1 cellular context compared by ENCODE assay signal in the genomic region with DNA sequence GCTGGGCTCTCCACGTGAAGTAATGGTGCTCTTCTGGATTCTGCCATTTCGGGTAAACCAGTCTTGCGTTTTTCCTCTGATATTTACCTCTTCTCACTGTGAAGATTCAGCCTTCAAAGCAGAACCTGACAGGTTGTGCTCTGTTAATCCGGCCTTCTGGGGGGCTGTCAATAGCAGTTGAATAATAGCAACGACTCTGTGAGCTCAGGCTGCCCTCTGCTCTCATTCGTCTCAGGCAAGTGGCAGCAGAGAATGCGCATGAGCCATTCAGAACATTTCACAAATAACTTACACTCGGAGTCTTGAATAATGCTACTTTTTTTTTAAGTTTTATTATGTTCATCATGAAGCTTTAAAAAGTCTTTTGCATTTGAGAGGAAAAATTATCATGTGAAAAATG.
TF ChIP-seq lines count a peak whose summit lies in the region.

No MANE protein-coding gene starts in this region.

TF ChIP-seq in GM23338, 12 proteins besides CTCF, POLR2A, EP300 and RAD21 (continued from another document):
- TF ChIP-seq, protein P1, sequence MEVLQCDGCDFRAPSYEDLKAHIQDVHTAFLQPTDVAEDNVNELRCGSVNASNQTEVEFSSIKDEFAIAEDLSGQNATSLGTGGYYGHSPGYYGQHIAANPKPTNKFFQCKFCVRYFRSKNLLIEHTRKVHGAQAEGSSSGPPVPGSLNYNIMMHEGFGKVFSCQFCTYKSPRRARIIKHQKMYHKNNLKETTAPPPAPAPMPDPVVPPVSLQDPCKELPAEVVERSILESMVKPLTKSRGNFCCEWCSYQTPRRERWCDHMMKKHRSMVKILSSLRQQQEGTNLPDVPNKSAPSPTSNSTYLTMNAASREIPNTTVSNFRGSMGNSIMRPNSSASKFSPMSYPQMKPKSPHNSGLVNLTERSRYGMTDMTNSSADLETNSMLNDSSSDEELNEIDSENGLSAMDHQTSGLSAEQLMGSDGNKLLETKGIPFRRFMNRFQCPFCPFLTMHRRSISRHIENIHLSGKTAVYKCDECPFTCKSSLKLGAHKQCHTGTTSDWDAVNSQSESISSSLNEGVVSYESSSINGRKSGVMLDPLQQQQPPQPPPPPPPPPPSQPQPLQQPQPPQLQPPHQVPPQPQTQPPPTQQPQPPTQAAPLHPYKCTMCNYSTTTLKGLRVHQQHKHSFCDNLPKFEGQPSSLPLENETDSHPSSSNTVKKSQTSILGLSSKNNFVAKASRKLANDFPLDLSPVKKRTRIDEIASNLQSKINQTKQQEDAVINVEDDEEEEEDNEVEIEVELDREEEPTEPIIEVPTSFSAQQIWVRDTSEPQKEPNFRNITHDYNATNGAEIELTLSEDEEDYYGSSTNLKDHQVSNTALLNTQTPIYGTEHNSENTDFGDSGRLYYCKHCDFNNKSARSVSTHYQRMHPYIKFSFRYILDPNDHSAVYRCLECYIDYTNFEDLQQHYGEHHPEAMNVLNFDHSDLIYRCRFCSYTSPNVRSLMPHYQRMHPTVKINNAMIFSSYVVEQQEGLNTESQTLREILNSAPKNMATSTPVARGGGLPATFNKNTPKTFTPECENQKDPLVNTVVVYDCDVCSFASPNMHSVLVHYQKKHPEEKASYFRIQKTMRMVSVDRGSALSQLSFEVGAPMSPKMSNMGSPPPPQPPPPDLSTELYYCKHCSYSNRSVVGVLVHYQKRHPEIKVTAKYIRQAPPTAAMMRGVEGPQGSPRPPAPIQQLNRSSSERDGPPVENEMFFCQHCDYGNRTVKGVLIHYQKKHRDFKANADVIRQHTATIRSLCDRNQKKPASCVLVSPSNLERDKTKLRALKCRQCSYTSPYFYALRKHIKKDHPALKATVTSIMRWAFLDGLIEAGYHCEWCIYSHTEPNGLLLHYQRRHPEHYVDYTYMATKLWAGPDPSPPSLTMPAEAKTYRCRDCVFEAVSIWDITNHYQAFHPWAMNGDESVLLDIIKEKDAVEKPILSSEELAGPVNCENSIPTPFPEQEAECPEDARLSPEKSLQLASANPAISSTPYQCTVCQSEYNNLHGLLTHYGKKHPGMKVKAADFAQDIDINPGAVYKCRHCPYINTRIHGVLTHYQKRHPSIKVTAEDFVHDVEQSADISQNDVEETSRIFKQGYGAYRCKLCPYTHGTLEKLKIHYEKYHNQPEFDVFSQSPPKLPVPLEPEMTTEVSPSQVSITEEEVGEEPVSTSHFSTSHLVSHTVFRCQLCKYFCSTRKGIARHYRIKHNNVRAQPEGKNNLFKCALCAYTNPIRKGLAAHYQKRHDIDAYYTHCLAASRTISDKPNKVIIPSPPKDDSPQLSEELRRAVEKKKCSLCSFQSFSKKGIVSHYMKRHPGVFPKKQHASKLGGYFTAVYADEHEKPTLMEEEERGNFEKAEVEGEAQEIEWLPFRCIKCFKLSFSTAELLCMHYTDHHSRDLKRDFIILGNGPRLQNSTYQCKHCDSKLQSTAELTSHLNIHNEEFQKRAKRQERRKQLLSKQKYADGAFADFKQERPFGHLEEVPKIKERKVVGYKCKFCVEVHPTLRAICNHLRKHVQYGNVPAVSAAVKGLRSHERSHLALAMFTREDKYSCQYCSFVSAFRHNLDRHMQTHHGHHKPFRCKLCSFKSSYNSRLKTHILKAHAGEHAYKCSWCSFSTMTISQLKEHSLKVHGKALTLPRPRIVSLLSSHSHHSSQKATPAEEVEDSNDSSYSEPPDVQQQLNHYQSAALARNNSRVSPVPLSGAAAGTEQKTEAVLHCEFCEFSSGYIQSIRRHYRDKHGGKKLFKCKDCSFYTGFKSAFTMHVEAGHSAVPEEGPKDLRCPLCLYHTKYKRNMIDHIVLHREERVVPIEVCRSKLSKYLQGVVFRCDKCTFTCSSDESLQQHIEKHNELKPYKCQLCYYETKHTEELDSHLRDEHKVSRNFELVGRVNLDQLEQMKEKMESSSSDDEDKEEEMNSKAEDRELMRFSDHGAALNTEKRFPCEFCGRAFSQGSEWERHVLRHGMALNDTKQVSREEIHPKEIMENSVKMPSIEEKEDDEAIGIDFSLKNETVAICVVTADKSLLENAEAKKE (CRISPR knock-in tag; IDR thresholded peaks at IDR 0.05) = no peak
- TF ChIP-seq CREB1 (CRISPR knock-in tag; IDR thresholded peaks at IDR 0.05; ENCODE audit: low read depth) (no peak), ZNF331 (CRISPR knock-in tag; IDR thresholded peaks at IDR 0.05; ENCODE audit: low read depth) (no peak), POLR2AphosphoS5 (IDR thresholded peaks at IDR 0.05; ENCODE audit: low read depth) (no peak)
- TF ChIP-seq, protein P2, sequence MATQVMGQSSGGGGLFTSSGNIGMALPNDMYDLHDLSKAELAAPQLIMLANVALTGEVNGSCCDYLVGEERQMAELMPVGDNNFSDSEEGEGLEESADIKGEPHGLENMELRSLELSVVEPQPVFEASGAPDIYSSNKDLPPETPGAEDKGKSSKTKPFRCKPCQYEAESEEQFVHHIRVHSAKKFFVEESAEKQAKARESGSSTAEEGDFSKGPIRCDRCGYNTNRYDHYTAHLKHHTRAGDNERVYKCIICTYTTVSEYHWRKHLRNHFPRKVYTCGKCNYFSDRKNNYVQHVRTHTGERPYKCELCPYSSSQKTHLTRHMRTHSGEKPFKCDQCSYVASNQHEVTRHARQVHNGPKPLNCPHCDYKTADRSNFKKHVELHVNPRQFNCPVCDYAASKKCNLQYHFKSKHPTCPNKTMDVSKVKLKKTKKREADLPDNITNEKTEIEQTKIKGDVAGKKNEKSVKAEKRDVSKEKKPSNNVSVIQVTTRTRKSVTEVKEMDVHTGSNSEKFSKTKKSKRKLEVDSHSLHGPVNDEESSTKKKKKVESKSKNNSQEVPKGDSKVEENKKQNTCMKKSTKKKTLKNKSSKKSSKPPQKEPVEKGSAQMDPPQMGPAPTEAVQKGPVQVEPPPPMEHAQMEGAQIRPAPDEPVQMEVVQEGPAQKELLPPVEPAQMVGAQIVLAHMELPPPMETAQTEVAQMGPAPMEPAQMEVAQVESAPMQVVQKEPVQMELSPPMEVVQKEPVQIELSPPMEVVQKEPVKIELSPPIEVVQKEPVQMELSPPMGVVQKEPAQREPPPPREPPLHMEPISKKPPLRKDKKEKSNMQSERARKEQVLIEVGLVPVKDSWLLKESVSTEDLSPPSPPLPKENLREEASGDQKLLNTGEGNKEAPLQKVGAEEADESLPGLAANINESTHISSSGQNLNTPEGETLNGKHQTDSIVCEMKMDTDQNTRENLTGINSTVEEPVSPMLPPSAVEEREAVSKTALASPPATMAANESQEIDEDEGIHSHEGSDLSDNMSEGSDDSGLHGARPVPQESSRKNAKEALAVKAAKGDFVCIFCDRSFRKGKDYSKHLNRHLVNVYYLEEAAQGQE (IDR thresholded peaks at IDR 0.05; ENCODE audit: unreplicated experiment) = no peak
